Comparison of ENCODE assay signal across 14 cellular contexts in the genomic region with DNA sequence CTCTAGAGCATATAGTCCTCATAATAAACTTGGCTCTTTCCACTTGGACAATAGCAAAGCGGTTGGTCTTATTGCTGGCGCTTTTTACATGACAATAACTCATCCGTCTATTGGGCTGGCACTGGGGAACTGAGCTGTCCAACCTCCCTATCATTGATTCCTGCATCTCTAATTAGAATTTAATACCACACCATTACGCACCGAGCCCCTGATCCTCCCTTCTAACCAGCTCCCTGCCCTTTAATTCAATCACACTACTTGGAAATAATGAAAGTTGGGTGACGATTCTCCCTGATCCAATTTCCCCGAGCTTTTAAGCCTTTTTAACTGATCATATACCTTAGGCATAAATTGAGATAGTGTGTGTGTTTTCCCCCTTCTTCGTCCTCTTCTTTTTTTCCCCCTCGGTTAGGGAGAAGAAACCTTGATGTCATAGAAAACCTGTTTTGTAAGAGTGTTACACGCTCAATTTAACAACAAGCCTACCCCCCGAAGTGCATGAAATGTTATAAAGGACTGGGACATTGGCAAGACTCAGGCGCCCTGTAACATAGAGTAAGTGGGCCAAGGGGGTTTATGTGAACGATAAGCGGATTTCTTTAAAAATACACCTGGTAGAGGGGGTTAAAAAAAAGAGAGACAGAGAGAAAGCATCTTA. TPM values are rescaled to one million over a fixed set of nuclear protein-coding genes. Genes with fewer than 3 reads are reported as not detected.
"Had no signal": no experiment of that assay in that cellular context is flagged by ENCODE, and none has a peak within 500 bp of the region (broad histone marks: within the 10 kb centered on the region; RNA-seq: fewer than 3 reads in every experiment).

No MANE protein-coding gene starts in this region.

- H3K27ac ChIP-seq: ascending aorta, esophagus squamous epithelium, ovary had no signal

- FAIRE-seq: urothelium cell line had no signal

- DNase-seq: activated CD4-positive, alpha-beta T cell treated with anti-CD3 and anti-CD28 coated beads, Interleukin-2, amount 50 U/mL, for 48 hours; activated CD8-positive, alpha-beta memory T cell treated with anti-CD3 and anti-CD28 coated beads, Interleukin-2, amount 10 ng/mL, durations not matched to agents 7 days and 5 days; esophagus squamous epithelium; foreskin fibroblast; ovary; stimulated activated CD4-positive, alpha-beta T cell treated with anti-CD3 and anti-CD28 coated beads, Interleukin-15, amount 100 ng/mL, for 24 hours; stimulated activated CD4-positive, alpha-beta T cell treated with anti-CD3 and anti-CD28 coated beads, Interleukin-4, amount 100 ng/mL, for 24 hours; T-helper 17 cell had no signal

- H3K27ac Mint-ChIP-seq: activated CD8-positive, alpha-beta memory T cell treated with anti-CD3 and anti-CD28 coated beads, Interleukin-2, amount 10 ng/mL, durations not matched to agents 7 days and 5 days; memory B cell; natural killer cell treated with Interleukin-12 subunit alpha and Interleukin-12 subunit beta and Interleukin-15 and Interleukin-18, amount 100 ng/mL, for 72 hours; T-helper 17 cell had no signal

- H3K4me3 Mint-ChIP-seq: activated CD8-positive, alpha-beta memory T cell treated with anti-CD3 and anti-CD28 coated beads, Interleukin-2, amount 10 ng/mL, durations not matched to agents 7 days and 5 days; memory B cell; natural killer cell treated with Interleukin-12 subunit alpha and Interleukin-12 subunit beta and Interleukin-15 and Interleukin-18, amount 100 ng/mL, for 72 hours; T-helper 17 cell had no signal

- H3K9me3 Mint-ChIP-seq: memory B cell; natural killer cell treated with Interleukin-12 subunit alpha and Interleukin-12 subunit beta and Interleukin-15 and Interleukin-18, amount 100 ng/mL, for 72 hours had no signal

- H3K4me1 ChIP-seq: ascending aorta had no signal

- H3K4me3 ChIP-seq: ascending aorta, esophagus squamous epithelium, ovary had no signal

- H3K27me3 ChIP-seq: ovary had no signal

- H3K4me1 Mint-ChIP-seq: activated CD8-positive, alpha-beta memory T cell treated with anti-CD3 and anti-CD28 coated beads, Interleukin-2, amount 10 ng/mL, durations not matched to agents 7 days and 5 days; memory B cell had no signal

- H3K36me3 Mint-ChIP-seq: memory B cell had no signal

- H3K9me3 ChIP-seq: ascending aorta had no signal

- H3K36me3 ChIP-seq: ascending aorta, esophagus squamous epithelium, ovary had no signal

RNA-seq across cellular contexts. Expression of a gene that starts 0.4 kb away (rescaled TPM):
- total RNA-seq: activated CD8-positive, alpha-beta memory T cell treated with anti-CD3 and anti-CD28 coated beads, Interleukin-2, amount 10 ng/mL, durations not matched to agents 7 days and 5 days; ascending aorta; esophagus squamous epithelium; left lobe of liver; natural killer cell treated with Interleukin-12 subunit alpha and Interleukin-12 subunit beta and Interleukin-15 and Interleukin-18, amount 100 ng/mL, for 72 hours; ovary; skeletal muscle tissue; T-helper 17 cell had no signal
- polyA plus RNA-seq: ovary had no signal
